In the genomic region with DNA sequence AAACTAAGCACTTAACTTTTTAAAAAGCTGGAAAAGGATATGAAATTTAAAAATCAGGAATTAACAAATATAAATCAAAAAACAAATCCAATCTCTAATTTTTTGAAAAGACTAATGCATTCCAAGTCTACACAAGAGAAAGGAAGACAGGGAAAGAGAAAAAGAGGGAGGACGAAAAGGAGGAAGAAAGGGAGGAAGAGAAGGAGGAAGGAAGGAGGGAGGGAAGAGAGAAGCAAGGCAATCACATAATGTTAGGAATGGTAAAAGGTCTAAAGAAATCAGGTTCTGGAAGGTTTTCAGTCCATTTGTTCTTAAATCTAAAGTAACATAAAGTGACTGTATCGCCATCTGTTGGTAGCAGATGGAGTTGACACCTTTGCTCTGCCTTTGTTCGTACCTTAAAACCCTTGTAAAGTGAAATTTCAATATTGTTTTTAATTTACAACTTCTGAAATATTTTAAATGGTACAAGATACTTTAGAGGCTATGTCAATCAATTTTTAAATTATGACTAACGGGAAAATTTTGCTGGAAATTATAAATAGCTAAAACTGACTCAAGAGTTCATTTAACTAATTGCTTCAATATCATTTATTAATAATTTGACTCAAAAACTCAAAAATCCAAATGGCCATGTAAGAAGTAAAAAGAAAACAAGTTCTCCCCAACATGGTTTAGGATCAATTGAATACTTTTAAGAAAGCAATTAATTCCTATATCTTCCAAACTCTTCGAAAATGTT, we compare ENCODE assay signal across 9 cellular contexts. TPM values are rescaled to one million over a fixed set of nuclear protein-coding genes. Genes with fewer than 3 reads are reported as not detected.
DNase-seq lines count a peak whose midpoint lies in the region; ATAC-seq and TF ChIP-seq lines count a peak whose summit lies in the region.
"Had no signal": no experiment of that assay in that cellular context is flagged by ENCODE, and none has a peak within 500 bp of the region (broad histone marks: within the 10 kb centered on the region; RNA-seq: fewer than 3 reads in every experiment).

No MANE protein-coding gene starts in this region.

- H3K4me1 ChIP-seq in adrenal gland (replicated peaks in 1 of 2) (no peaks in the 10 kb centered on the region), tibial nerve (no peaks in the 10 kb centered on the region)

- H3K9me3 ChIP-seq in adrenal gland (replicated peaks in 1 of 3) (no peaks in the 10 kb centered on the region), tibial nerve (peaks cover 0 to 13% (median 0%) of the 10 kb centered on the region in 4 donors)

- H3K27ac ChIP-seq in C4-2B (no peak overlapping the region), adrenal gland (no peak overlapping the region), tibial nerve (no peak overlapping the region)
- H3K27ac ChIP-seq: SK-N-MC had no signal

- H3K27me3 ChIP-seq in adrenal gland (no peaks in the 10 kb centered on the region), tibial nerve (no peaks in the 10 kb centered on the region)

- intact Hi-C loops in adrenal gland (cut with DNase I): loop anchor here in 1 of 2 donors (10.0 kb wide), 1 partner anchor 280 kb away; a partner anchor contains a TSS

- no peak for TF ChIP-seq EP300 in tibial nerve (IDR thresholded peaks at IDR 0.05)

- TF ChIP-seq CTCF in C4-2B (conservative IDR thresholded peaks at IDR 0.05): peak; percentile 86
- TF ChIP-seq CTCF in GM12874 (IDR thresholded peaks at IDR 0.05; ENCODE audit: insufficient read depth, low read depth, low read length): peak; percentile 59
- TF ChIP-seq CTCF in adrenal gland (IDR thresholded peaks at IDR 0.05): peak; percentile 61 to 82 (median 68)
- TF ChIP-seq CTCF in tibial nerve (IDR thresholded peaks at IDR 0.05): peak; percentile 9 to 63 (median 22)

- H3K36me3 ChIP-seq in adrenal gland (replicated peaks in 1 of 2) (no peaks in the 10 kb centered on the region), tibial nerve (no peaks in the 10 kb centered on the region)

- WGBS in adrenal gland, 4 donors: 23 to 27% (median 23%) methylated on average over 5 of the region's 5 CpGs
- 26 to 33% methylated on average over 5 of the region's 5 CpGs for WGBS in tibial nerve, 2 donors

- TF ChIP-seq POLR2A in adrenal gland (IDR thresholded peaks at IDR 0.05) (no peak), tibial nerve (IDR thresholded peaks at IDR 0.05) (no peak)

- DNase-seq in NCI-H446 treated with DMSO at 0.1 percent for 48 hours (lab: John Stamatoyannopoulos, UW): peak; percentile 3
- DNase-seq in adrenal gland: peak in 5 of 7 donors; percentile 17 to 69 (median 59)
- peak; percentile 31 for DNase-seq in kidney glomerular epithelial cell (lab: John Stamatoyannopoulos, UW)
- peak in 1 of 2 donors; percentile 29 for DNase-seq in tibial nerve (ENCODE audit: low spot score in 2 of 2)
- no peak for DNase-seq in middle frontal gyrus (ENCODE audit: extremely low spot score, low spot score)

- ATAC-seq in GM21723 (IDR thresholded peaks at IDR 0.05; ENCODE audit: unreplicated experiment): no peak

- no peak overlapping the region for H3K4me3 ChIP-seq in adrenal gland
- no peak overlapping the region for H3K4me3 ChIP-seq in tibial nerve
- H3K4me3 ChIP-seq: SK-N-MC had no signal

RNA-seq across cellular contexts. Expression of a gene that starts 20.4 kb away (rescaled TPM):
- total RNA-seq in adrenal gland (10 to 100 TPM in 4 of 8 donors, 1 to 10 TPM in 4; 4.5 to 13.5 (median 9.8) TPM), tibial nerve (1 to 10 TPM; 2.2 to 5.7 (median 3.2) TPM)
- 1 to 10 TPM in 2 of 3 donors, under 1 TPM in 1; 0.61 to 3.3 (median 1.0) TPM for polyA plus RNA-seq in adrenal gland

Comparison
In these comparisons a context has a peak if more than half of its experiments do, and no peak if none do; other contexts are left out.
1. CTCF ChIP-seq: peak in every context shown above with its lines; median percentile 86 in C4-2B; 68 in adrenal gland; 59 in GM12874; 22 in tibial nerve.